ENCODE assay signal across 10 cellular contexts in genomic region chr20:45229264-45230056, GRCh38. TPM values are rescaled to one million over a fixed set of nuclear protein-coding genes. Genes with fewer than 3 reads are reported as not detected.
DNase-seq lines count a peak whose midpoint lies in the region; ATAC-seq and TF ChIP-seq lines count a peak whose summit lies in the region.
"Had no signal": no experiment of that assay in that cellular context is flagged by ENCODE, and none has a peak within 500 bp of the region (broad histone marks: within the 10 kb centered on the region; RNA-seq: fewer than 3 reads in every experiment).

No MANE protein-coding gene starts in this region.

- no peaks in the 10 kb centered on the region for H3K79me2 ChIP-seq in smooth muscle cell (ENCODE audit: low read depth)

- H3K4me3 ChIP-seq in lower lobe of right lung = no peak overlapping the region
- H3K4me3 ChIP-seq in dorsolateral prefrontal cortex = no peak overlapping the region
- H3K4me3 ChIP-seq in smooth muscle cell = no peak overlapping the region

- no peak overlapping the region for H3K4me3 Mint-ChIP-seq in activated T-cell treated with anti-CD3 and anti-CD28 coated beads, Interleukin-2, amount 50 U/mL, for 24 hours
- H3K4me3 Mint-ChIP-seq: activated B cell treated with CpG ODN at 0.5 μM for 24 hours; CD4-positive, alpha-beta T cell had no signal

- no peak overlapping the region for H2AFZ ChIP-seq in smooth muscle cell (ENCODE audit: low read depth)

- peaks cover 35% of the 10 kb centered on the region for H3K27me3 Mint-ChIP-seq in activated T-cell treated with anti-CD3 and anti-CD28 coated beads, Interleukin-2, amount 50 U/mL, for 24 hours

- H3K9me3 ChIP-seq in lower lobe of right lung = no peaks in the 10 kb centered on the region
- H3K9me3 ChIP-seq in smooth muscle cell (replicated peaks; ENCODE audit: low read depth) = no peaks in the 10 kb centered on the region

- H3K36me3 ChIP-seq in lower lobe of right lung = no peaks in the 10 kb centered on the region
- no peaks in the 10 kb centered on the region for H3K36me3 ChIP-seq in smooth muscle cell (ENCODE audit: low read depth)

- no peaks in the 10 kb centered on the region for H3K4me1 Mint-ChIP-seq in activated T-cell treated with anti-CD3 and anti-CD28 coated beads, Interleukin-2, amount 50 U/mL, for 24 hours (ENCODE audit: low read depth)
- H3K4me1 Mint-ChIP-seq: activated B cell treated with CpG ODN at 0.5 μM for 24 hours had no signal

- H3K36me3 Mint-ChIP-seq in activated T-cell treated with anti-CD3 and anti-CD28 coated beads, Interleukin-2, amount 50 U/mL, for 24 hours (ENCODE audit: low read depth) = no peaks in the 10 kb centered on the region

- H3K27me3 ChIP-seq in lower lobe of right lung (ENCODE audit: low read depth) = no peaks in the 10 kb centered on the region
- peaks cover 0 to 7% (median 0%) of the 10 kb centered on the region in 45 donors for H3K27me3 ChIP-seq in dorsolateral prefrontal cortex
- H3K27me3 ChIP-seq in smooth muscle cell (ENCODE audit: low read depth) = peaks cover 52% of the 10 kb centered on the region

- no peak overlapping the region for H3K27ac Mint-ChIP-seq in activated T-cell treated with anti-CD3 and anti-CD28 coated beads, Interleukin-2, amount 50 U/mL, for 24 hours
- H3K27ac Mint-ChIP-seq: activated B cell treated with CpG ODN at 0.5 μM for 24 hours; CD4-positive, alpha-beta T cell had no signal

- DNase-seq in NCI-H146 (lab: John Stamatoyannopoulos, UW) (peak; percentile 23), NCI-H146 treated with DMSO at 0.1 percent for 48 hours (lab: John Stamatoyannopoulos, UW; ENCODE audit: unreplicated experiment) (no peak), M059J (ENCODE audit: low read depth) (peak; percentile 40), lower lobe of right lung (peak; percentile 74), dorsolateral prefrontal cortex (no peak), smooth muscle cell (lab: John Stamatoyannopoulos, UW; ENCODE audit: unreplicated experiment) (no peak)
- peak; percentile 64 for DNase-seq in activated T-cell treated with anti-CD3 and anti-CD28 coated beads, Interleukin-2, amount 50 U/mL, for 24 hours
- DNase-seq: activated B cell treated with CpG ODN at 0.5 μM for 24 hours had no signal

- H3K9me3 Mint-ChIP-seq in activated T-cell treated with anti-CD3 and anti-CD28 coated beads, Interleukin-2, amount 50 U/mL, for 24 hours = peaks cover 5% of the 10 kb centered on the region
- H3K9me3 Mint-ChIP-seq: CD4-positive, alpha-beta T cell had no signal

- TF ChIP-seq CTCF in lower lobe of right lung (IDR thresholded peaks at IDR 0.05) (peak; percentile 53), dorsolateral prefrontal cortex (IDR thresholded peaks at IDR 0.05 in 54 of 56, conservative IDR thresholded peaks at IDR 0.05 in 2 of 56; ENCODE audit: low read depth in 1 of 56, partially characterized antibody in 56 of 56) (peak in 16 of 56 donors; percentile 9 to 25 (median 16)), smooth muscle cell (IDR thresholded peaks at IDR 0.05; ENCODE audit: borderline replicate concordance, insufficient read depth, poor library complexity, severe bottlenecking) (no peak)

- H3K4me2 ChIP-seq in smooth muscle cell = no peak overlapping the region

- H3K27ac ChIP-seq in lower lobe of right lung (no peak overlapping the region), dorsolateral prefrontal cortex (no peak overlapping the region), smooth muscle cell (ENCODE audit: low read depth) (no peak overlapping the region)

- H4K20me1 ChIP-seq in smooth muscle cell (ENCODE audit: low read depth) = no peaks in the 10 kb centered on the region

- no peaks in the 10 kb centered on the region for H3K4me1 ChIP-seq in lower lobe of right lung
- no peaks in the 10 kb centered on the region for H3K4me1 ChIP-seq in smooth muscle cell (ENCODE audit: low read depth)

- intact Hi-C loops in lower lobe of right lung (cut with DNase I) (no loop called here), dorsolateral prefrontal cortex (cut with DNase I) (no loop called here)

- no peaks in the 10 kb centered on the region for H3F3A ChIP-seq in smooth muscle cell (ENCODE audit: low read depth)

- ATAC-seq in lower lobe of right lung (peak; percentile 84 to 85), HG02759 (IDR thresholded peaks at IDR 0.05; ENCODE audit: unreplicated experiment) (no peak)

- WGBS in smooth muscle cell (ENCODE audit: low lambda C conversion rate) = 69% methylated on average over 18 of the region's 18 CpGs

- no peak overlapping the region for H3K9ac ChIP-seq in smooth muscle cell (ENCODE audit: low read depth)

RNA-seq across cellular contexts. Expression of gene SEMG2, which starts 8.3 kb away (rescaled TPM):
- total RNA-seq in M059J (2014; rRNA removed; shearing (Covaris generic)) = not detected in 2 replicates
- total RNA-seq in lower lobe of right lung (not detected), dorsolateral prefrontal cortex (under 1 TPM in 3 of 120 experiments, not detected in 117; 0.17 to 0.23 (median 0.20) TPM), smooth muscle cell (not detected in 2 replicates)
- not detected in 2 replicates for polyA plus RNA-seq in smooth muscle cell
- total RNA-seq: activated B cell treated with CpG ODN at 0.5 μM for 24 hours; CD4-positive, alpha-beta T cell had no signal

RNA-seq across cellular contexts. Expression of gene SEMG1, which starts 22.6 kb away (rescaled TPM):
- not detected in 2 replicates for total RNA-seq in M059J (2014; rRNA removed; shearing (Covaris generic))
- total RNA-seq in lower lobe of right lung (not detected), dorsolateral prefrontal cortex (not detected), smooth muscle cell (not detected in 2 replicates)
- polyA plus RNA-seq in smooth muscle cell = not detected in 2 replicates
- total RNA-seq: activated B cell treated with CpG ODN at 0.5 μM for 24 hours; CD4-positive, alpha-beta T cell had no signal

RNA-seq across cellular contexts. Expression of gene SLPI, which starts 24.9 kb away (rescaled TPM):
- 0.30 TPM in 1 of 2 replicates, not detected in the other for total RNA-seq in M059J (2014; rRNA removed; shearing (Covaris generic))
- total RNA-seq in lower lobe of right lung (1,714 TPM), dorsolateral prefrontal cortex (10 to 100 TPM in 11 of 120 experiments, 1 to 10 TPM in 63, under 1 TPM in 17, not detected in 29; 0.75 to 34.8 (median 2.0) TPM), smooth muscle cell (0.63 and 1.1 TPM in 2 replicates)
- polyA plus RNA-seq in smooth muscle cell = 3.1 and 5.2 TPM in 2 replicates
- total RNA-seq: activated B cell treated with CpG ODN at 0.5 μM for 24 hours; CD4-positive, alpha-beta T cell had no signal

RNA-seq across cellular contexts. Expression of gene PI3, which starts 54.8 kb away (rescaled TPM):
- not detected in 2 replicates for total RNA-seq in M059J (2014; rRNA removed; shearing (Covaris generic))
- total RNA-seq in lower lobe of right lung (9.2 TPM), dorsolateral prefrontal cortex (1 to 10 TPM in 3 of 120 experiments, under 1 TPM in 1, not detected in 116; 1.00 to 6.0 (median 2.0) TPM), smooth muscle cell (not detected in 2 replicates)
- polyA plus RNA-seq in smooth muscle cell = not detected in 2 replicates
- total RNA-seq: activated B cell treated with CpG ODN at 0.5 μM for 24 hours; CD4-positive, alpha-beta T cell had no signal

Comparison
In these comparisons a context has a peak if more than half of its experiments do, and no peak if none do; other contexts are left out.
1. DNase-seq: peak in NCI-H146 (single experiment), M059J (single experiment), activated T-cell treated with anti-CD3 and anti-CD28 coated beads, Interleukin-2, amount 50 U/mL, for 24 hours (single experiment) and lower lobe of right lung (single experiment); none in NCI-H146 treated with DMSO at 0.1 percent for 48 hours (single experiment), dorsolateral prefrontal cortex (0 of 10) and smooth muscle cell (single experiment).
2. RNA of gene SLPI, which starts 24.9 kb away (total RNA-seq): 1,714 TPM in lower lobe of right lung (single experiment); 0.75 to 34.8 TPM in dorsolateral prefrontal cortex, 0.63 to 1.1 TPM in smooth muscle cell and 0.30 TPM in M059J; every median in the first group is over 10 times any median in the second.